8 cellular contexts compared by ENCODE assay signal in the genomic region with DNA sequence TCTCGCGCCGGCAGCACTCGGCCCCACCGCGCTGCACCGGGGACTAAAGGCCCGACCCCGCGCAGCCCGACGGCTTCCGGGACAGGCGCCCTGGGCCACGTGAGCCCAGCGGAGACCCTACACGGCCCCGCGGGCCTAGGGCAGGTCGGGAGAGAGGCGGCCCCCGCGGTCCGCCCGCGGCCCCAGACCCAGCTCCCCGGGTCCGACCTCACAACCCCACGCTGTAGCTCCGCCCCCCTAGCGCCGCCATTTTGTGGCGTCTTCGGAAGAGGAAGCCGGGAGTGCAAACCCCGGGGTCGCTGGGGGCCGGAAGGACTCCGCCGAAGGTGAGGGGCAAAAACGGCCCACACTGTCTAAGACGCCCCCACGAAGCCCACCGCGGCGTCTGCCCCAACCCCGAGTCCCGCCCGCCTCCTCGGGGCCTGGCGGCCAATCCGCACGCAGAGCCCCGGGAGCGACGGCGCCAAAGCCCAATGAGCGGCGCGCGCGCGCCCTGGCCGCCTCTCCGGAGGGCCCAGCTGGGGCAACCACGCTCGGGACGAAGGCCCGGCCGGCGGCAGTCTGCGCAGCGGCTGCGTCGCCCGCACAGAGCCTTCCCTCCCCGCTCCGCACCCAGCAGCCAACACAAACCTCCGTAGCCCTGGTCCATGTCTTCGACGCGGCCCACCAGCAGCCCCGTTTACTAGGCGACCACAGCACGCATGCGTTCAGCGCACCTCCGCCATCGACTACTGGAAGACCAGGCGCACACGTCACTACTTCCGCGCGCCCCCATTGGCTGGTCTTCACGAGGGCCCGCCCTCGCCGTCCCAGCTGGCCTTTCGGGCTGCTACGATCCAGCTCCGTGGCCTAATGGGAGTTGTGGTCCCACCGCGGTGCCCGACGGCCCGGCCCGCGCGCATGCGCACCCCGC. TPM values are rescaled to one million over a fixed set of nuclear protein-coding genes. Genes with fewer than 3 reads are reported as not detected.
DNase-seq lines count a peak whose midpoint lies in the region; ATAC-seq and TF ChIP-seq lines count a peak whose summit lies in the region.

TSS of gene AKAP8 (minus strand) at position 705 of the 913 bp plus-strand sequence. CDS start at position 649, 56 bp downstream.

- H3K4me3 ChIP-seq in epithelial cell of esophagus (ENCODE audit: low read length): peak within 1 kb of the TSS; percentile 100
- H3K4me3 ChIP-seq in mononuclear cell (ENCODE audit: low read length): peak within 1 kb of the TSS; percentile 98

- no peaks in the 10 kb centered on the region for H3K9me3 ChIP-seq in mononuclear cell (ENCODE audit: low read depth, low read length)

- no peak; the same call in 1 of the 2 replicates for TF ChIP-seq EP300 in Ishikawa (IDR thresholded peaks at IDR 0.05; ENCODE audit: borderline replicate concordance)

- DNase-seq in DMS153 (lab: John Stamatoyannopoulos, UW): peak; percentile 97
- peak; percentile 96 for DNase-seq in OCI-M2 (lab: John Stamatoyannopoulos, UW; ENCODE audit: unreplicated experiment)
- peak; percentile 94 for DNase-seq in activated T-cell treated with anti-CD3 and anti-CD28 coated beads for 4 hours
- peak; percentile 99 for DNase-seq in epithelial cell of esophagus (ENCODE audit: low read depth)
- peak; percentile 96 for DNase-seq in stimulated activated CD8-positive, alpha-beta memory T cell treated with anti-CD3 and anti-CD28 coated beads, Interleukin-2, amount 100 ng/mL, for 48 hours (ENCODE audit: low read depth in 2 of 2)

- ATAC-seq in GM21619 (IDR thresholded peaks at IDR 0.05; ENCODE audit: unreplicated experiment): peak; percentile 73

- no peaks in the 10 kb centered on the region for H3K27me3 ChIP-seq in mononuclear cell (ENCODE audit: insufficient read depth, low read length)

- peaks cover 27% of the 10 kb centered on the region for H3K4me1 ChIP-seq in mononuclear cell (ENCODE audit: insufficient read depth, low read length)

- TF ChIP-seq CTCF in epithelial cell of esophagus (IDR thresholded peaks at IDR 0.05; ENCODE audit: insufficient read depth, low read depth, low read length, missing control alignments): no peak

- no peak for TF ChIP-seq RAD21 in Ishikawa (IDR thresholded peaks at IDR 0.05; ENCODE audit: low read depth)

TF ChIP-seq in Ishikawa, 13 proteins besides CTCF, POLR2A, EP300 and RAD21:
- TF ChIP-seq CEBPB (IDR thresholded peaks at IDR 0.05) (no peak), EGR1 (IDR thresholded peaks at IDR 0.05) (no peak), NFIC (IDR thresholded peaks at IDR 0.05) (no peak), TCF12 (IDR thresholded peaks at IDR 0.05; ENCODE audit: low read depth) (peak; percentile 22; the same call in 1 of the 2 replicates), TEAD4 (IDR thresholded peaks at IDR 0.05) (peak; percentile 9; the same call in 1 of the 2 replicates), REST (IDR thresholded peaks at IDR 0.05; ENCODE audit: low read depth) (no peak), CREB1 (IDR thresholded peaks at IDR 0.05; ENCODE audit: low read depth) (peak; percentile 76), FOXM1 (IDR thresholded peaks at IDR 0.05; ENCODE audit: borderline replicate concordance, low read depth) (no peak), YY1 (IDR thresholded peaks at IDR 0.05; ENCODE audit: low read depth) (peak; percentile 90), TAF1 (IDR thresholded peaks at IDR 0.05; ENCODE audit: low read depth) (peak; percentile 14; the same call in 1 of the 2 replicates), ZBTB7A (IDR thresholded peaks at IDR 0.05; ENCODE audit: low read depth) (peak; percentile 34; the same call in 1 of the 2 replicates)
- TF ChIP-seq, protein P1, sequence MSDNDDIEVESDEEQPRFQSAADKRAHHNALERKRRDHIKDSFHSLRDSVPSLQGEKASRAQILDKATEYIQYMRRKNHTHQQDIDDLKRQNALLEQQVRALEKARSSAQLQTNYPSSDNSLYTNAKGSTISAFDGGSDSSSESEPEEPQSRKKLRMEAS (IDR thresholded peaks at IDR 0.05): peak; percentile 39; the same call in 1 of the 2 replicates
- TF ChIP-seq, protein P2, sequence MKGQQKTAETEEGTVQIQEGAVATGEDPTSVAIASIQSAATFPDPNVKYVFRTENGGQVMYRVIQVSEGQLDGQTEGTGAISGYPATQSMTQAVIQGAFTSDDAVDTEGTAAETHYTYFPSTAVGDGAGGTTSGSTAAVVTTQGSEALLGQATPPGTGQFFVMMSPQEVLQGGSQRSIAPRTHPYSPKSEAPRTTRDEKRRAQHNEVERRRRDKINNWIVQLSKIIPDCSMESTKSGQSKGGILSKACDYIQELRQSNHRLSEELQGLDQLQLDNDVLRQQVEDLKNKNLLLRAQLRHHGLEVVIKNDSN (IDR thresholded peaks at IDR 0.05): peak; percentile 42; the same call in 1 of the 2 replicates

RNA-seq across cellular contexts. Expression of gene AKAP8, which starts in this region (rescaled TPM):
- total RNA-seq in mononuclear cell: 57.5 TPM

Comparison
In these comparisons a context has a peak if more than half of its experiments do, and no peak if none do; other contexts are left out.
1. Peak in every context shown above with its lines: DNase-seq, ATAC-seq and H3K4me3 ChIP-seq.